1 cellular context compared by ENCODE assay signal in the genomic region with DNA sequence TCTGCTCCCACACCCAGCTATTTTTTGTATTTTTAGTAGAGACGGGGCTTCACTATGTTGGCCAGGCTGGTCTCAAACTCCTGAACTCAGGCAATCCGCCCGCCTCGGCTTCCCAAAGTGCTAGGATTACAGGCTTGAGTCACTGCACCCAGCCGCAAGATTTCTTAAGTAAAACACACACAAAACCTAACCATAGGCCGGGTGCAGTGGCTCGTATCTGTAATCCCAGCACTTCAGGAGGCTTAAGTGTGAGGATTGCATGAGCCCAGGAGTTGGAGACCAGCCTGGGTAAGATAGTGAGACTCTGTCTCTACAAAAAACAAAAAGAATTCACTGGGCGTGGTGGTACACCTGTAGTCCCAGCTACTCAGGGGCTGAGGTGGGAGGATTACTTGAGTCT. TPM values are rescaled to one million over a fixed set of nuclear protein-coding genes. Genes with fewer than 3 reads are reported as not detected.
"Had no signal": no experiment of that assay in that cellular context is flagged by ENCODE, and none has a peak within 500 bp of the region (broad histone marks: within the 10 kb centered on the region; RNA-seq: fewer than 3 reads in every experiment).

No MANE protein-coding gene starts in this region.

RNA-seq across cellular contexts. Expression of a gene that starts 51.5 kb away (rescaled TPM):
- total RNA-seq: RPMI7951 had no signal
